Comparison of ENCODE assay signal across 22 cellular contexts in the genomic region with DNA sequence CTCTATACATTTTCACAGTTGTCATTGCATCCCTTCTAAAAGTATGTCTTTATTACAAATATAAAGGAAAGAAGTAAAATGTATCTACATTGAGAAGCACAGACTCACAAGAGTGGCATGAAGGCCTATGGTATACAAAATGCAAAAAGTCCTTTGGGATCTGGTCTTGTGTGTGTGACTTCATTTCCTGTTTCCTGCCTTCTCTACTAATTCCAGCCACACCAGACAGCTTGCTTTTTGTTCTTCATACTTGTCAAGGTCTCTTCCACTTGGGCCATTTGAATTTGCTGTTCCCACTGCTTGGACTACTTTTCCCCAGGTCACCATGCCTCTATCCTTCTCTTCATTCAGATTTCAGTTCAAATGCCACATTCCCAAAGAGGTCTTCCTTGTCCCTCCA. TPM values are rescaled to one million over a fixed set of nuclear protein-coding genes. Genes with fewer than 3 reads are reported as not detected.
DNase-seq lines count a peak whose midpoint lies in the region; ATAC-seq, FAIRE-seq and TF ChIP-seq lines count a peak whose summit lies in the region.
"Had no signal": no experiment of that assay in that cellular context is flagged by ENCODE, and none has a peak within 500 bp of the region (broad histone marks: within the 10 kb centered on the region; RNA-seq: fewer than 3 reads in every experiment).

No MANE protein-coding gene starts in this region.

- no peak for FAIRE-seq in HepG2 (lab: Jason Lieb, UNC)
- FAIRE-seq in endothelial cell of umbilical vein (lab: Jason Lieb, UNC): peak; percentile 88

- peak overlapping the region in 1 of 2 donors; percentile 13 for H3K27ac Mint-ChIP-seq in natural killer cell

- H3K9me2 ChIP-seq in Loucy (replicated peaks; ENCODE audit: low read depth, low read length): no peaks in the 10 kb centered on the region

- H3K4me2 ChIP-seq in HepG2 (ENCODE audit: low read depth, low read length) (no peak overlapping the region), Loucy (ENCODE audit: low read depth, low read length, poor library complexity, severe bottlenecking) (peak overlapping the region; percentile 15), endothelial cell of umbilical vein (ENCODE audit: insufficient read depth, low read length) (peak overlapping the region; percentile 72)

- no peaks in the 10 kb centered on the region for H4K20me1 ChIP-seq in HepG2 (ENCODE audit: insufficient read depth, low read length)
- no peaks in the 10 kb centered on the region for H4K20me1 ChIP-seq in Loucy (ENCODE audit: insufficient read depth, low read length, poor library complexity, severe bottlenecking)
- no peaks in the 10 kb centered on the region for H4K20me1 ChIP-seq in endothelial cell of umbilical vein (replicated peaks; ENCODE audit: control insufficient read depth, extremely low read depth, insufficient read depth, low read length)

- H3K4me3 ChIP-seq in HepG2 (replicated peaks in 1 of 3; ENCODE audit: insufficient read depth in 1 of 3, low read depth in 2 of 3, low read length in 3 of 3) (no peak overlapping the region), right lobe of liver (no peak overlapping the region), Loucy (ENCODE audit: low read length, poor library complexity, severe bottlenecking) (no peak overlapping the region), endothelial cell of umbilical vein (replicated peaks in 1 of 3; ENCODE audit: insufficient read depth in 1 of 3, low read depth in 1 of 3, low read length in 3 of 3) (no peak overlapping the region)
- H3K4me3 ChIP-seq: dorsolateral prefrontal cortex, esophagus squamous epithelium, GM23248, vagina had no signal

- no peak for TF ChIP-seq RAD21 in HepG2 (CRISPR knock-in tag; IDR thresholded peaks at IDR 0.05)

- H3K4me1 ChIP-seq in HepG2 (ENCODE audit: insufficient read depth, low read length): peaks cover 3% of the 10 kb centered on the region; the same call in 1 of the 2 replicates
- H3K4me1 ChIP-seq in right lobe of liver: peaks cover 0 to 3% (median 0%) of the 10 kb centered on the region in 4 donors
- peaks cover 30% of the 10 kb centered on the region for H3K4me1 ChIP-seq in Loucy (ENCODE audit: insufficient read depth, low read length, poor library complexity, severe bottlenecking)
- H3K4me1 ChIP-seq in endothelial cell of umbilical vein (ENCODE audit: control insufficient read depth, extremely low read depth, insufficient read depth, low read length): peaks cover 12% of the 10 kb centered on the region

- H3F3A ChIP-seq in Loucy (ENCODE audit: low read depth): no peaks in the 10 kb centered on the region

- in situ Hi-C loops in HepG2 (cut with HindIII; ENCODE audit: extremely low pct_ligation_motif_present, low pct_unique_long_range_greater_than_20kb): no loop called here

- no peak for TF ChIP-seq CTCF in HepG2 (CRISPR knock-in tag; IDR thresholded peaks at IDR 0.05)
- TF ChIP-seq CTCF in right lobe of liver (IDR thresholded peaks at IDR 0.05): no peak
- TF ChIP-seq CTCF in Loucy (conservative IDR thresholded peaks at IDR 0.05; ENCODE audit: low read length): no peak
- no peak for TF ChIP-seq CTCF in endothelial cell of umbilical vein (IDR thresholded peaks at IDR 0.05; ENCODE audit: extremely low read depth in 1 of 2, insufficient read depth in 1 of 2, low read depth in 1 of 2, low read length in 2 of 2)
- no peak for TF ChIP-seq CTCF in natural killer cell (IDR thresholded peaks at IDR 0.05)

- H2AFZ ChIP-seq in HepG2 (ENCODE audit: low read length) (no peak overlapping the region), Loucy (ENCODE audit: low read length) (no peak overlapping the region), endothelial cell of umbilical vein (ENCODE audit: low read depth, low read length) (peak overlapping the region; percentile 57)
- H2AFZ ChIP-seq: GM23248 had no signal

- TF ChIP-seq EP300 in HepG2 (IDR thresholded peaks at IDR 0.05; ENCODE audit: low read depth in 2 of 2, low read length in 2 of 2) (no peak), HepG2 (CRISPR knock-in tag; IDR thresholded peaks at IDR 0.05; ENCODE audit: borderline replicate concordance) (no peak)

- no peaks in the 10 kb centered on the region for H3K36me3 Mint-ChIP-seq in natural killer cell
- H3K36me3 Mint-ChIP-seq: brain had no signal

- no peaks in the 10 kb centered on the region for H3K9me1 ChIP-seq in endothelial cell of umbilical vein (replicated peaks; ENCODE audit: control insufficient read depth, extremely low read depth, insufficient read depth, low read length)

- ATAC-seq in HepG2: no peak
- ATAC-seq in right lobe of liver: no peak
- ATAC-seq in GM18907 (IDR thresholded peaks at IDR 0.05; ENCODE audit: unreplicated experiment): no peak
- ATAC-seq in sciatic nerve: no peak
- ATAC-seq in natural killer cell: no peak

- H3K9me3 ChIP-seq in HepG2 (ENCODE audit: low read length): no peaks in the 10 kb centered on the region
- no peaks in the 10 kb centered on the region for H3K9me3 ChIP-seq in right lobe of liver
- no peaks in the 10 kb centered on the region for H3K9me3 ChIP-seq in Loucy (ENCODE audit: insufficient read depth, low read depth, low read length)
- H3K9me3 ChIP-seq in endothelial cell of umbilical vein (replicated peaks; ENCODE audit: control insufficient read depth, insufficient read depth, low read length): no peaks in the 10 kb centered on the region
- H3K9me3 ChIP-seq: esophagus squamous epithelium, vagina had no signal

- H3K9me3 Mint-ChIP-seq in natural killer cell: no peaks in the 10 kb centered on the region
- H3K9me3 Mint-ChIP-seq: brain, IgD-negative memory B cell had no signal

- no peak overlapping the region for H3K9ac ChIP-seq in HepG2 (ENCODE audit: insufficient read depth, low read depth, low read length)
- H3K9ac ChIP-seq in Loucy (ENCODE audit: low read depth, low read length, poor library complexity, severe bottlenecking): no peak overlapping the region
- H3K9ac ChIP-seq in endothelial cell of umbilical vein (replicated peaks; ENCODE audit: extremely low read depth, insufficient read depth, low read length): no peak overlapping the region
- H3K9ac ChIP-seq: GM23248 had no signal

- no peak overlapping the region for H3K27ac ChIP-seq in HepG2 (ENCODE audit: extremely low read length, insufficient read depth, low read length)
- H3K27ac ChIP-seq in right lobe of liver: no peak overlapping the region
- H3K27ac ChIP-seq in endothelial cell of umbilical vein (ENCODE audit: insufficient read depth, low read depth, low read length): peak overlapping the region; percentile 42
- H3K27ac ChIP-seq: dorsolateral prefrontal cortex, esophagus squamous epithelium, GM23248, vagina had no signal

- dilution Hi-C loops in endothelial cell of umbilical vein (cut with MboI; ENCODE audit: extremely low pct_ligation_motif_present, low sequenced_read_pairs): no loop called here

- H3K27me3 Mint-ChIP-seq in natural killer cell (ENCODE audit: low read depth in 2 of 2): no peaks in the 10 kb centered on the region
- H3K27me3 Mint-ChIP-seq: brain, IgD-negative memory B cell had no signal

- H3K4me3 Mint-ChIP-seq in natural killer cell: no peak overlapping the region
- H3K4me3 Mint-ChIP-seq: brain had no signal

- POLR2A ChIA-PET in HepG2 (lab: Yijun Ruan, JAX): no interaction called here
- POLR2A ChIA-PET in endothelial cell of umbilical vein (lab: Charles Lee): no interaction called here

- BruUV-seq in HepG2 (replicated peaks; lab: Mats Ljungman, UMichigan): no TSS peak
- BruUV-seq in endothelial cell of umbilical vein (replicated peaks; lab: Mats Ljungman, UMichigan): no TSS peak

- CTCF ChIA-PET in HepG2 (lab: Yijun Ruan, JAX; ENCODE audit: low intra/inter-chr PET ratio, low total read pairs) (no interaction called here), endothelial cell of umbilical vein (lab: Charles Lee) (interaction anchor here (0.8 to 1.3 kb wide), 4 partner anchors 13 to 133 kb away, joined by 3 to 4 read pairs (median 4); no protein-coding TSS in a partner anchor)

- intact Hi-C loops in HepG2 (cut with micrococcal nuclease; ENCODE audit: unreplicated experiment) (no loop called here), right lobe of liver (cut with DNase I) (no loop called here), endothelial cell of umbilical vein (cut with micrococcal nuclease) (no loop called here), sciatic nerve (cut with DNase I) (no loop called here), natural killer cell (cut with micrococcal nuclease) (no loop called here)

- no peak for TF ChIP-seq POLR2A in HepG2 (IDR thresholded peaks at IDR 0.05; ENCODE audit: insufficient read depth in 1 of 2, low read depth in 2 of 2, low read length in 2 of 2)
- no peak for TF ChIP-seq POLR2A in right lobe of liver (IDR thresholded peaks at IDR 0.05)
- TF ChIP-seq POLR2A in endothelial cell of umbilical vein (IDR thresholded peaks at IDR 0.05; ENCODE audit: low read depth, low read length): no peak

- H3K27me3 ChIP-seq in HepG2 (ENCODE audit: control insufficient read depth in 1 of 2, insufficient read depth in 2 of 2, low read length in 2 of 2): no peaks in the 10 kb centered on the region
- H3K27me3 ChIP-seq in right lobe of liver: no peaks in the 10 kb centered on the region
- H3K27me3 ChIP-seq in Loucy (ENCODE audit: insufficient read depth, low read length, poor library complexity, severe bottlenecking): no peaks in the 10 kb centered on the region
- H3K27me3 ChIP-seq in endothelial cell of umbilical vein (ENCODE audit: control insufficient read depth in 2 of 2, insufficient read depth in 2 of 2, low read length in 2 of 2): no peaks in the 10 kb centered on the region
- H3K27me3 ChIP-seq: dorsolateral prefrontal cortex, esophagus squamous epithelium, vagina had no signal

- DNase-seq in HepG2 (ENCODE audit: low spot score): no peak
- DNase-seq in right lobe of liver: no peak
- peak; percentile 29 for DNase-seq in endothelial cell of umbilical vein (ENCODE audit: low read depth, low spot score)
- no peak for DNase-seq in sciatic nerve (ENCODE audit: low spot score)
- DNase-seq in natural killer cell: no peak
- DNase-seq in NCI-H1105 treated with DMSO at 0.1 percent for 48 hours (lab: John Stamatoyannopoulos, UW): no peak
- DNase-seq: activated CD4-positive, CD25-positive, alpha-beta regulatory T cell treated with anti-CD3 and anti-CD28 coated beads, Interleukin-2, amount 50 U/mL, for 72 hours; activated CD8-positive, alpha-beta memory T cell treated with anti-CD3 and anti-CD28 coated beads, Interleukin-2, amount 50 U/mL, for 4 hours; activated gamma-delta T cell treated with Interleukin-2 at 50 U/mL for 16 hours; dorsolateral prefrontal cortex; esophagus squamous epithelium; GM23248; islet precursor cell; mesendoderm; NCI-H2081 treated with DMSO at 0.1 percent for 48 hours; NCI-H524 treated with DMSO at 0.1 percent for 48 hours; SIG-M5 had no signal

- H3K4me1 Mint-ChIP-seq in natural killer cell: peaks cover 8 to 10% of the 10 kb centered on the region in 2 donors

- peaks cover 6% of the 10 kb centered on the region for H3K79me2 ChIP-seq in HepG2 (ENCODE audit: insufficient read depth, low read length)
- peaks cover 7% of the 10 kb centered on the region for H3K79me2 ChIP-seq in Loucy (ENCODE audit: insufficient read depth, low read length)
- peaks cover 5% of the 10 kb centered on the region for H3K79me2 ChIP-seq in endothelial cell of umbilical vein (ENCODE audit: control insufficient read depth, insufficient read depth, low read length)

- H3K36me3 ChIP-seq in HepG2 (replicated peaks in 1 of 2; ENCODE audit: control insufficient read depth in 1 of 2, insufficient read depth in 2 of 2, low read length in 2 of 2) (no peaks in the 10 kb centered on the region), right lobe of liver (no peaks in the 10 kb centered on the region), Loucy (ENCODE audit: insufficient read depth, low read length) (no peaks in the 10 kb centered on the region), endothelial cell of umbilical vein (ENCODE audit: control insufficient read depth in 2 of 2, extremely low read depth in 1 of 2, insufficient read depth in 2 of 2, low read length in 2 of 2) (no peaks in the 10 kb centered on the region)
- H3K36me3 ChIP-seq: esophagus squamous epithelium, vagina had no signal

RNA-seq across cellular contexts. Expression of a gene that starts 6.7 kb away (rescaled TPM):
- total RNA-seq in HepG2 (2016; rRNA removed; fragmentation: Illumina TruSeq; extraction: Trizol): 48.5 and 68.2 TPM in 2 replicates
- total RNA-seq in HepG2 (2016; cell fraction: cytosol; rRNA removed; fragmentation: Illumina TruSeq; extraction: Trizol; ENCODE audit: low read depth): 13.1 and 15.0 TPM in 2 replicates
- total RNA-seq in HepG2 (2016; cell fraction: insoluble cytoplasmic fraction; rRNA removed; fragmentation: Illumina TruSeq; extraction: Trizol): 49.6 and 72.8 TPM in 2 replicates
- total RNA-seq in HepG2 (2016; cell fraction: membrane; rRNA removed; fragmentation: Illumina TruSeq; extraction: Trizol): 25.8 and 28.2 TPM in 2 replicates
- total RNA-seq in HepG2 (2016; cell fraction: nucleus; rRNA removed; fragmentation: Illumina TruSeq; extraction: Trizol): 18.3 and 19.6 TPM in 2 replicates
- polyA plus RNA-seq in HepG2 (2011; rRNA removed): 11.6 and 12.8 TPM in 2 replicates
- polyA plus RNA-seq in HepG2 (2011; cell fraction: cytosol; rRNA removed): 9.2 and 12.2 TPM in 2 replicates
- 3.6 and 4.4 TPM in 2 replicates for polyA plus RNA-seq in HepG2 (2011; cell fraction: nucleus; rRNA removed)
- polyA plus RNA-seq in HepG2 (2012): 19.2 and 21.4 TPM in 2 replicates
- polyA plus RNA-seq in HepG2 (2016; cell fraction: cytosol; fragmentation: Illumina TruSeq; extraction: Trizol; ENCODE audit: low read depth): 13.2 and 13.3 TPM in 2 replicates
- polyA plus RNA-seq in HepG2 (2016; cell fraction: insoluble cytoplasmic fraction; fragmentation: Illumina TruSeq; extraction: Trizol; ENCODE audit: low read depth): 64.7 and 73.1 TPM in 2 replicates
- polyA plus RNA-seq in HepG2 (2016; cell fraction: membrane; fragmentation: Illumina TruSeq; extraction: Trizol; ENCODE audit: low read depth): 18.4 and 19.1 TPM in 2 replicates
- polyA plus RNA-seq in HepG2 (2016; cell fraction: nucleus; fragmentation: Illumina TruSeq; extraction: Trizol; ENCODE audit: insufficient read depth, low read depth): 29.7 and 31.3 TPM in 2 replicates
- 4.5 and 9.7 TPM in 2 replicates for polyA minus RNA-seq in HepG2 (2011; rRNA and poly(A)+ RNA removed; ENCODE audit: low replicate concordance)
- polyA minus RNA-seq in HepG2 (2011; cell fraction: cytosol; rRNA and poly(A)+ RNA removed): 6.2 and 8.3 TPM in 2 replicates
- 5.5 and 6.7 TPM in 2 replicates for polyA minus RNA-seq in HepG2 (2011; cell fraction: nucleus; rRNA and poly(A)+ RNA removed)
- total RNA-seq in right lobe of liver: 10 to 100 TPM in 1 of 6 experiments, 1 to 10 TPM in 5; 4.7 to 12.7 (median 7.8) TPM
- 19.9 and 25.6 TPM in 2 replicates for total RNA-seq in endothelial cell of umbilical vein
- polyA plus RNA-seq in endothelial cell of umbilical vein: 9.4 and 9.9 TPM in 2 replicates
- 12.5 and 14.3 TPM in 2 replicates for polyA plus RNA-seq in endothelial cell of umbilical vein (2011; cell fraction: cytosol; rRNA removed)
- polyA plus RNA-seq in endothelial cell of umbilical vein (2011; cell fraction: nucleus; rRNA removed): 6.8 TPM in 2 replicates
- 19.9 and 31.2 TPM in 2 replicates for polyA plus RNA-seq in endothelial cell of umbilical vein (2012)
- 3.1 and 3.6 TPM in 2 replicates for polyA minus RNA-seq in endothelial cell of umbilical vein
- 8.9 TPM for polyA minus RNA-seq in endothelial cell of umbilical vein (2011; cell fraction: cytosol; rRNA and poly(A)+ RNA removed)
- polyA minus RNA-seq in endothelial cell of umbilical vein (2011; cell fraction: nucleus; rRNA and poly(A)+ RNA removed): 4.1 and 4.6 TPM in 2 replicates
- 10.6 TPM for total RNA-seq in sciatic nerve
- 10 to 100 TPM; 19.4 to 25.1 (median 25.0) TPM for total RNA-seq in natural killer cell
